ENCODE assay signal across 8 cellular contexts in genomic region chr17:40122466-40122943, GRCh38. TPM values are rescaled to one million over a fixed set of nuclear protein-coding genes. Genes with fewer than 3 reads are reported as not detected.
A peak's percentile ranks its signal among the peaks of the same experiment; 100 is the strongest.
DNase-seq lines count a peak whose midpoint lies in the region; ATAC-seq and TF ChIP-seq lines count a peak whose summit lies in the region.

No MANE protein-coding gene starts in this region.

- H3K4me3 Mint-ChIP-seq in activated CD4-positive, alpha-beta memory T cell treated with anti-CD3 and anti-CD28 coated beads for 36 hours, result peak overlapping the region; percentile 97

- peak overlapping the region; percentile 39 for H3K27ac Mint-ChIP-seq in activated CD4-positive, alpha-beta memory T cell treated with anti-CD3 and anti-CD28 coated beads for 36 hours

- TF ChIP-seq POLR2A in GM10847 (IDR thresholded peaks at IDR 0.05; ENCODE audit: extremely low read depth, insufficient read length), result peak; percentile 21

- H3K4me1 ChIP-seq in foreskin keratinocyte, result peaks cover 13% of the 10 kb centered on the region

- CTCF ChIA-PET in activated CD4-positive, alpha-beta memory T cell treated with anti-CD3 and anti-CD28 coated beads for 36 hours (lab: Charles Lee), result interaction anchor here (1.1 to 5.0 kb wide), 5 partner anchors 9 to 47 kb away, joined by 3 to 74 read pairs (median 8); partner anchors contain the start of gene CASC3

- intact Hi-C loops in activated CD4-positive, alpha-beta memory T cell treated with anti-CD3 and anti-CD28 coated beads for 36 hours (cut with micrococcal nuclease), result no loop called here

- POLR2A ChIA-PET in activated CD4-positive, alpha-beta memory T cell treated with anti-CD3 and anti-CD28 coated beads for 36 hours (lab: Charles Lee), result interaction anchor here (0.7 to 2.8 kb wide), 10 partner anchors 9 to 142 kb away, joined by 4 to 23 read pairs (median 6); partner anchors contain the start of genes CASC3, NR1D1, PSMD3 and WIPF2

- TF ChIP-seq CTCF in 22Rv1 (IDR thresholded peaks at IDR 0.05), result no peak; the same call in 1 of the 2 replicates
- TF ChIP-seq CTCF in foreskin keratinocyte (conservative IDR thresholded peaks at IDR 0.05), result peak; percentile 29
- no peak for TF ChIP-seq CTCF in omental fat pad (IDR thresholded peaks at IDR 0.05)

- H3K27me3 Mint-ChIP-seq in activated CD4-positive, alpha-beta memory T cell treated with anti-CD3 and anti-CD28 coated beads for 36 hours, result no peaks in the 10 kb centered on the region

- H3K27ac ChIP-seq in 22Rv1 (peak overlapping the region; percentile 93), foreskin keratinocyte (peak overlapping the region; percentile 81)

- H3K36me3 Mint-ChIP-seq in activated CD4-positive, alpha-beta memory T cell treated with anti-CD3 and anti-CD28 coated beads for 36 hours, result peaks cover 21% of the 10 kb centered on the region

- H3K27me3 ChIP-seq in foreskin keratinocyte, result no peaks in the 10 kb centered on the region

- peak; percentile 44 for DNase-seq in activated CD4-positive, alpha-beta memory T cell treated with anti-CD3 and anti-CD28 coated beads for 36 hours
- no peak for DNase-seq in foreskin keratinocyte
- no peak for DNase-seq in omental fat pad (ENCODE audit: low spot score)
- DNase-seq in NCI-H446 treated with DMSO at 0.1 percent for 48 hours (lab: John Stamatoyannopoulos, UW), result no peak
- no peak for DNase-seq in NK-92 (lab: John Stamatoyannopoulos, UW; ENCODE audit: unreplicated experiment)

- peaks cover 25% of the 10 kb centered on the region for H3K4me1 Mint-ChIP-seq in activated CD4-positive, alpha-beta memory T cell treated with anti-CD3 and anti-CD28 coated beads for 36 hours (ENCODE audit: low read depth)

- ATAC-seq in HG03280 (IDR thresholded peaks at IDR 0.05; ENCODE audit: unreplicated experiment), result peak; percentile 32
- ATAC-seq in foreskin keratinocyte, result peak; percentile 41
- ATAC-seq in omental fat pad (ENCODE audit: low FRiP score), result peak; percentile 41

- H3K9me3 Mint-ChIP-seq in activated CD4-positive, alpha-beta memory T cell treated with anti-CD3 and anti-CD28 coated beads for 36 hours, result no peaks in the 10 kb centered on the region

RNA-seq across cellular contexts. Expression of gene MSL1, which starts 0.7 kb away (rescaled TPM):
- total RNA-seq in activated CD4-positive, alpha-beta memory T cell treated with anti-CD3 and anti-CD28 coated beads for 36 hours, result 10 to 100 TPM; 77.9 to 80.6 TPM
- total RNA-seq in foreskin keratinocyte (57.7 and 60.6 TPM in 2 replicates), omental fat pad (100 to 1,000 TPM in 1 of 4 donors, 10 to 100 TPM in 3; 50.2 to 139 (median 61.9) TPM)
- 35.5 and 44.6 TPM in 2 replicates for polyA plus RNA-seq in foreskin keratinocyte

RNA-seq across cellular contexts. Expression of gene CASC3, which starts 17.8 kb away (rescaled TPM):
- total RNA-seq in activated CD4-positive, alpha-beta memory T cell treated with anti-CD3 and anti-CD28 coated beads for 36 hours, result 100 to 1,000 TPM in 1 of 2 experiments, 10 to 100 TPM in 1; 96.1 to 102 TPM
- 34.7 and 35.6 TPM in 2 replicates for total RNA-seq in foreskin keratinocyte
- polyA plus RNA-seq in foreskin keratinocyte, result 23.7 and 25.1 TPM in 2 replicates
- 10 to 100 TPM; 36.6 to 77.6 (median 51.1) TPM for total RNA-seq in omental fat pad

RNA-seq across cellular contexts. Expression of gene NR1D1, which starts 22.1 kb away (rescaled TPM):
- total RNA-seq in activated CD4-positive, alpha-beta memory T cell treated with anti-CD3 and anti-CD28 coated beads for 36 hours, result 1 to 10 TPM; 6.7 to 7.3 TPM
- 5.7 and 6.1 TPM in 2 replicates for total RNA-seq in foreskin keratinocyte
- 7.3 and 9.0 TPM in 2 replicates for polyA plus RNA-seq in foreskin keratinocyte
- 1 to 10 TPM; 3.1 to 9.3 (median 7.0) TPM for total RNA-seq in omental fat pad

RNA-seq across cellular contexts. Expression of gene RAPGEFL1, which starts 54.8 kb away (rescaled TPM):
- total RNA-seq in activated CD4-positive, alpha-beta memory T cell treated with anti-CD3 and anti-CD28 coated beads for 36 hours, result 1 to 10 TPM; 4.9 to 6.1 TPM
- total RNA-seq in foreskin keratinocyte, result 5.0 and 8.4 TPM in 2 replicates
- 3.6 and 6.1 TPM in 2 replicates for polyA plus RNA-seq in foreskin keratinocyte
- 10 to 100 TPM in 1 of 4 donors, 1 to 10 TPM in 3; 3.0 to 16.1 (median 4.4) TPM for total RNA-seq in omental fat pad

RNA-seq across cellular contexts. Expression of gene THRA, which starts 59.7 kb away (rescaled TPM):
- 10 to 100 TPM; 12.5 to 13.4 TPM for total RNA-seq in activated CD4-positive, alpha-beta memory T cell treated with anti-CD3 and anti-CD28 coated beads for 36 hours
- total RNA-seq in foreskin keratinocyte (7.2 and 7.9 TPM in 2 replicates), omental fat pad (10 to 100 TPM; 35.7 to 87.2 (median 55.2) TPM)
- 4.6 and 5.4 TPM in 2 replicates for polyA plus RNA-seq in foreskin keratinocyte
